ENCODE assay signal across 17 cellular contexts in the genomic region with DNA sequence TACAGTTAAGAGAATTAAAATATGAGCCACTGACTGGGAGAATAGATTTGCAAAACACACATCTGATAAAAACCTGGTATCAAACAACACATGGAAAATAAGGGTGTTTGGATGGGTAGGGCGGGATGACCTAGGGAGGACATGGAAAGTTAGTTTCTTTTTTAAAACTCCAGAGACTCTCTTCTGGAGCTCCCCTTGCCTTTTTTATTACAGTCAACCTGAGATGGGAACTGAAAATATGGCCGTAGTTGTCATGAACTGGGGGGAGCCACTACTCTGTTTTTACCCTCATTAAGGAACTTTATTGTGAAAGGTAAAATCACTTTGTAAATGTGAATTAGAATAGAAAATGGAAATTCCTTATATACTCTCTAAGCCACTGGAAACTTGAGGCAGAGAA.
A peak's percentile ranks its signal among the peaks of the same experiment; 100 is the strongest.
DNase-seq lines count a peak whose midpoint lies in the region; ATAC-seq and TF ChIP-seq lines count a peak whose summit lies in the region.
"Had no signal": no experiment of that assay in that cellular context is flagged by ENCODE, and none has a peak within 500 bp of the region (broad histone marks: within the 10 kb centered on the region; RNA-seq: fewer than 3 reads in every experiment).

No MANE protein-coding gene starts in this region.

- H3K27ac ChIP-seq in naive thymus-derived CD4-positive, alpha-beta T cell (ENCODE audit: low read depth, low read length): no peak overlapping the region
- no peak overlapping the region for H3K27ac ChIP-seq in breast epithelium
- H3K27ac ChIP-seq: esophagus squamous epithelium had no signal

- CTCF ChIA-PET in activated CD4-positive, alpha-beta memory T cell treated with anti-CD3 and anti-CD28 coated beads for 36 hours (lab: Charles Lee): no interaction called here
- CTCF ChIA-PET in activated CD4-positive, alpha-beta memory T cell treated with anti-CD3 and anti-CD28 coated beads, Interleukin-2, amount 10 ng/mL, durations not matched to agents 7 days and 5 days (lab: Charles Lee): interaction anchor here (0.7 kb wide), 1 partner anchor 21 kb away, joined by 3 read pairs; no protein-coding TSS in a partner anchor
- CTCF ChIA-PET in naive thymus-derived CD4-positive, alpha-beta T cell (lab: Charles Lee): no interaction called here

- no peaks in the 10 kb centered on the region for H3K27me3 Mint-ChIP-seq in activated CD4-positive, alpha-beta memory T cell treated with anti-CD3 and anti-CD28 coated beads for 36 hours
- no peaks in the 10 kb centered on the region for H3K27me3 Mint-ChIP-seq in activated CD4-positive, alpha-beta memory T cell treated with anti-CD3 and anti-CD28 coated beads, Interleukin-2, amount 10 ng/mL, durations not matched to agents 7 days and 5 days
- H3K27me3 Mint-ChIP-seq in HFFc6 (ENCODE audit: insufficient read depth): no peaks in the 10 kb centered on the region
- no peaks in the 10 kb centered on the region for H3K27me3 Mint-ChIP-seq in naive thymus-derived CD4-positive, alpha-beta T cell
- H3K27me3 Mint-ChIP-seq: central memory CD8-positive, alpha-beta T cell had no signal

- no peak overlapping the region for H3K4me3 ChIP-seq in naive thymus-derived CD4-positive, alpha-beta T cell (ENCODE audit: low read length)
- H3K4me3 ChIP-seq in breast epithelium: no peak overlapping the region
- H3K4me3 ChIP-seq: esophagus squamous epithelium, HAP-1 had no signal

- POLR2A ChIA-PET in activated CD4-positive, alpha-beta memory T cell treated with anti-CD3 and anti-CD28 coated beads for 36 hours (lab: Charles Lee): interaction anchor here (0.6 kb wide), 1 partner anchor 48 kb away, joined by 4 read pairs; no protein-coding TSS in a partner anchor
- POLR2A ChIA-PET in activated CD4-positive, alpha-beta memory T cell treated with anti-CD3 and anti-CD28 coated beads, Interleukin-2, amount 10 ng/mL, durations not matched to agents 7 days and 5 days (lab: Charles Lee): no interaction called here
- POLR2A ChIA-PET in naive thymus-derived CD4-positive, alpha-beta T cell (lab: Charles Lee): no interaction called here

- H3K4me1 Mint-ChIP-seq in activated CD4-positive, alpha-beta memory T cell treated with anti-CD3 and anti-CD28 coated beads for 36 hours (ENCODE audit: low read depth): peaks cover 10% of the 10 kb centered on the region
- peaks cover 2% of the 10 kb centered on the region for H3K4me1 Mint-ChIP-seq in activated CD4-positive, alpha-beta memory T cell treated with anti-CD3 and anti-CD28 coated beads, Interleukin-2, amount 10 ng/mL, durations not matched to agents 7 days and 5 days
- H3K4me1 Mint-ChIP-seq in HFFc6 (ENCODE audit: low read depth): peaks cover 10% of the 10 kb centered on the region; the same call in 1 of the 2 replicates
- H3K4me1 Mint-ChIP-seq in stimulated activated effector memory CD8-positive, alpha-beta T cell treated with anti-CD3 and anti-CD28 coated beads, Interleukin-12 subunit alpha, Interleukin-12 subunit beta, amount 100 ng/mL, for 72 hours: peaks cover 13% of the 10 kb centered on the region
- H3K4me1 Mint-ChIP-seq in naive thymus-derived CD4-positive, alpha-beta T cell: peaks cover 0 to 6% (median 0%) of the 10 kb centered on the region in 7 donors
- H3K4me1 Mint-ChIP-seq: central memory CD8-positive, alpha-beta T cell had no signal

- ATAC-seq in HG03439 (IDR thresholded peaks at IDR 0.05; ENCODE audit: unreplicated experiment) (peak; percentile 41), HG02970 (IDR thresholded peaks at IDR 0.05; ENCODE audit: low FRiP score, unreplicated experiment) (no peak)
- ATAC-seq in stimulated activated effector memory CD8-positive, alpha-beta T cell treated with anti-CD3 and anti-CD28 coated beads, Interleukin-12 subunit alpha, Interleukin-12 subunit beta, amount 100 ng/mL, for 72 hours: no peak
- ATAC-seq in naive thymus-derived CD4-positive, alpha-beta T cell: no peak
- ATAC-seq: HepG2, SK-N-SH treated with all-trans-retinoic acid at 6 μM for 48 hours had no signal

- H3K36me3 ChIP-seq in naive thymus-derived CD4-positive, alpha-beta T cell (ENCODE audit: control insufficient read depth in 2 of 3, insufficient read depth in 3 of 3, low read length in 3 of 3): peaks cover 0 to 20% (median 0%) of the 10 kb centered on the region in 3 experiments
- no peaks in the 10 kb centered on the region for H3K36me3 ChIP-seq in breast epithelium
- H3K36me3 ChIP-seq: HAP-1 had no signal

- H3K27me3 ChIP-seq in naive thymus-derived CD4-positive, alpha-beta T cell (ENCODE audit: control insufficient read depth in 2 of 2, insufficient read depth in 2 of 2, low read length in 2 of 2): no peaks in the 10 kb centered on the region
- H3K27me3 ChIP-seq in breast epithelium: no peaks in the 10 kb centered on the region
- H3K27me3 ChIP-seq: esophagus squamous epithelium had no signal

- no peak for TF ChIP-seq CTCF in HFFc6 (IDR thresholded peaks at IDR 0.05)
- no peak for TF ChIP-seq CTCF in breast epithelium (IDR thresholded peaks at IDR 0.05)

- peaks cover 18% of the 10 kb centered on the region for H3K36me3 Mint-ChIP-seq in activated CD4-positive, alpha-beta memory T cell treated with anti-CD3 and anti-CD28 coated beads for 36 hours
- peaks cover 18% of the 10 kb centered on the region for H3K36me3 Mint-ChIP-seq in activated CD4-positive, alpha-beta memory T cell treated with anti-CD3 and anti-CD28 coated beads, Interleukin-2, amount 10 ng/mL, durations not matched to agents 7 days and 5 days (ENCODE audit: low read depth)
- peaks cover 19% of the 10 kb centered on the region for H3K36me3 Mint-ChIP-seq in HFFc6 (ENCODE audit: low read depth)
- H3K36me3 Mint-ChIP-seq in stimulated activated effector memory CD8-positive, alpha-beta T cell treated with anti-CD3 and anti-CD28 coated beads, Interleukin-12 subunit alpha, Interleukin-12 subunit beta, amount 100 ng/mL, for 72 hours: peaks cover 16% of the 10 kb centered on the region
- H3K36me3 Mint-ChIP-seq in naive thymus-derived CD4-positive, alpha-beta T cell: peaks cover 15 to 49% (median 23%) of the 10 kb centered on the region in 5 donors

- intact Hi-C loops in activated CD4-positive, alpha-beta memory T cell treated with anti-CD3 and anti-CD28 coated beads for 36 hours (cut with micrococcal nuclease): no loop called here
- intact Hi-C loops in naive thymus-derived CD4-positive, alpha-beta T cell (cut with micrococcal nuclease): no loop called here
- intact Hi-C loops in breast epithelium (cut with DNase I; ENCODE audit: low total_unique reads): no loop called here

- DNase-seq in activated CD4-positive, alpha-beta memory T cell treated with anti-CD3 and anti-CD28 coated beads for 36 hours: no peak
- no peak for DNase-seq in activated CD4-positive, alpha-beta memory T cell treated with anti-CD3 and anti-CD28 coated beads, Interleukin-2, amount 10 ng/mL, durations not matched to agents 7 days and 5 days
- no peak for DNase-seq in HFFc6
- no peak for DNase-seq in stimulated activated effector memory CD8-positive, alpha-beta T cell treated with anti-CD3 and anti-CD28 coated beads, Interleukin-12 subunit alpha, Interleukin-12 subunit beta, amount 100 ng/mL, for 72 hours (ENCODE audit: low spot score in 2 of 2)
- DNase-seq in naive thymus-derived CD4-positive, alpha-beta T cell: no peak
- no peak for DNase-seq in breast epithelium (ENCODE audit: low spot score in 2 of 2)
- DNase-seq: activated CD4-positive, alpha-beta T cell treated with anti-CD3 and anti-CD28 coated beads for 48 hours; activated effector memory CD4-positive, alpha-beta T cell treated with Interleukin-2 at 50 U/mL for 16 hours; esophagus squamous epithelium; NCI-H1930; NK-92 treated with Interleukin-12 subunit alpha and Interleukin-12 subunit beta, amount 100 ng/mL, for 24 hours had no signal

- H3K27ac Mint-ChIP-seq in activated CD4-positive, alpha-beta memory T cell treated with anti-CD3 and anti-CD28 coated beads for 36 hours: peak overlapping the region; percentile 33
- H3K27ac Mint-ChIP-seq in activated CD4-positive, alpha-beta memory T cell treated with anti-CD3 and anti-CD28 coated beads, Interleukin-2, amount 10 ng/mL, durations not matched to agents 7 days and 5 days: no peak overlapping the region
- no peak overlapping the region for H3K27ac Mint-ChIP-seq in HFFc6
- peak overlapping the region; percentile 23 for H3K27ac Mint-ChIP-seq in stimulated activated effector memory CD8-positive, alpha-beta T cell treated with anti-CD3 and anti-CD28 coated beads, Interleukin-12 subunit alpha, Interleukin-12 subunit beta, amount 100 ng/mL, for 72 hours
- H3K27ac Mint-ChIP-seq in naive thymus-derived CD4-positive, alpha-beta T cell: peak overlapping the region in 3 of 9 donors; percentile 11 to 26 (median 25)

- no peaks in the 10 kb centered on the region for H3K4me1 ChIP-seq in naive thymus-derived CD4-positive, alpha-beta T cell (ENCODE audit: control insufficient read depth in 2 of 2, insufficient read depth in 2 of 2, low read length in 2 of 2)
- no peaks in the 10 kb centered on the region for H3K4me1 ChIP-seq in breast epithelium
- H3K4me1 ChIP-seq: esophagus squamous epithelium, HAP-1 had no signal

- peaks cover 9% of the 10 kb centered on the region for H3K9me3 Mint-ChIP-seq in activated CD4-positive, alpha-beta memory T cell treated with anti-CD3 and anti-CD28 coated beads for 36 hours
- H3K9me3 Mint-ChIP-seq in activated CD4-positive, alpha-beta memory T cell treated with anti-CD3 and anti-CD28 coated beads, Interleukin-2, amount 10 ng/mL, durations not matched to agents 7 days and 5 days: peaks cover 11% of the 10 kb centered on the region
- H3K9me3 Mint-ChIP-seq in HFFc6: peaks cover 11% of the 10 kb centered on the region
- peaks cover 3% of the 10 kb centered on the region for H3K9me3 Mint-ChIP-seq in stimulated activated effector memory CD8-positive, alpha-beta T cell treated with anti-CD3 and anti-CD28 coated beads, Interleukin-12 subunit alpha, Interleukin-12 subunit beta, amount 100 ng/mL, for 72 hours
- peaks cover 0 to 14% (median 6%) of the 10 kb centered on the region in 11 donors for H3K9me3 Mint-ChIP-seq in naive thymus-derived CD4-positive, alpha-beta T cell

- TF ChIP-seq POLR2A in breast epithelium (IDR thresholded peaks at IDR 0.05): no peak

- H3K9me3 ChIP-seq in naive thymus-derived CD4-positive, alpha-beta T cell (ENCODE audit: control insufficient read depth in 2 of 3, low read length in 3 of 3): no peaks in the 10 kb centered on the region
- H3K9me3 ChIP-seq in breast epithelium: no peaks in the 10 kb centered on the region
- H3K9me3 ChIP-seq: HAP-1 had no signal

- no peak overlapping the region for H3K4me3 Mint-ChIP-seq in activated CD4-positive, alpha-beta memory T cell treated with anti-CD3 and anti-CD28 coated beads for 36 hours
- no peak overlapping the region for H3K4me3 Mint-ChIP-seq in activated CD4-positive, alpha-beta memory T cell treated with anti-CD3 and anti-CD28 coated beads, Interleukin-2, amount 10 ng/mL, durations not matched to agents 7 days and 5 days
- H3K4me3 Mint-ChIP-seq in HFFc6: peak overlapping the region; percentile 3; the same call in 1 of the 2 replicates
- no peak overlapping the region for H3K4me3 Mint-ChIP-seq in stimulated activated effector memory CD8-positive, alpha-beta T cell treated with anti-CD3 and anti-CD28 coated beads, Interleukin-12 subunit alpha, Interleukin-12 subunit beta, amount 100 ng/mL, for 72 hours
- no peak overlapping the region for H3K4me3 Mint-ChIP-seq in naive thymus-derived CD4-positive, alpha-beta T cell
- H3K4me3 Mint-ChIP-seq: central memory CD8-positive, alpha-beta T cell had no signal

Comparison
In these comparisons a context has a peak if more than half of its experiments do, and no peak if none do; other contexts are left out.
1. H3K27ac Mint-ChIP-seq: peak in activated CD4-positive, alpha-beta memory T cell treated with anti-CD3 and anti-CD28 coated beads for 36 hours (single experiment) and stimulated activated effector memory CD8-positive, alpha-beta T cell treated with anti-CD3 and anti-CD28 coated beads, Interleukin-12 subunit alpha, Interleukin-12 subunit beta, amount 100 ng/mL, for 72 hours (single experiment); none in activated CD4-positive, alpha-beta memory T cell treated with anti-CD3 and anti-CD28 coated beads, Interleukin-2, amount 10 ng/mL, durations not matched to agents 7 days and 5 days (single experiment) and HFFc6 (single experiment).